Comparison of ENCODE assay signal across 21 cellular contexts in genomic region chr18:25239636-25240468, GRCh38.
DNase-seq lines count a peak whose midpoint lies in the region; ATAC-seq and TF ChIP-seq lines count a peak whose summit lies in the region.
"Had no signal": no experiment of that assay in that cellular context is flagged by ENCODE, and none has a peak within 500 bp of the region (broad histone marks: within the 10 kb centered on the region; RNA-seq: fewer than 3 reads in every experiment).

No MANE protein-coding gene starts in this region.

- H3K27me3 ChIP-seq in subcutaneous abdominal adipose tissue (ENCODE audit: control insufficient read depth in 5 of 5, insufficient read depth in 4 of 5, low read length in 5 of 5), result no peaks in the 10 kb centered on the region
- H3K27me3 ChIP-seq: sigmoid colon had no signal

- no peaks in the 10 kb centered on the region for H3K27me3 Mint-ChIP-seq in natural killer cell (ENCODE audit: low read depth in 2 of 2)
- peaks cover 0 to 5% of the 10 kb centered on the region in 2 donors for H3K27me3 Mint-ChIP-seq in natural killer cell treated with Interleukin-12 subunit alpha and Interleukin-12 subunit beta and Interleukin-15 and Interleukin-18, amount 100 ng/mL, for 72 hours
- H3K27me3 Mint-ChIP-seq in HFFc6 (ENCODE audit: insufficient read depth), result no peaks in the 10 kb centered on the region; the same call in 1 of the 2 replicates

- intact Hi-C loops in natural killer cell (cut with micrococcal nuclease), result no loop called here

- H3K9me3 ChIP-seq in subcutaneous abdominal adipose tissue (ENCODE audit: control insufficient read depth in 5 of 5, low read length in 5 of 5), result no peaks in the 10 kb centered on the region
- H3K9me3 ChIP-seq: sigmoid colon had no signal

- no peaks in the 10 kb centered on the region for H3K36me3 ChIP-seq in subcutaneous abdominal adipose tissue (ENCODE audit: control insufficient read depth in 5 of 5, insufficient read depth in 5 of 5, low read length in 5 of 5)
- H3K36me3 ChIP-seq: sigmoid colon had no signal

- H3K4me3 ChIP-seq in subcutaneous abdominal adipose tissue (ENCODE audit: low read depth in 1 of 5, low read length in 5 of 5), result no peak overlapping the region
- H3K4me3 ChIP-seq: coronary artery, sigmoid colon had no signal

- H3K9ac ChIP-seq in subcutaneous abdominal adipose tissue (ENCODE audit: low read length in 5 of 5), result no peak overlapping the region

- no peaks in the 10 kb centered on the region for H3K36me3 Mint-ChIP-seq in natural killer cell
- H3K36me3 Mint-ChIP-seq in natural killer cell treated with Interleukin-12 subunit alpha and Interleukin-12 subunit beta and Interleukin-15 and Interleukin-18, amount 100 ng/mL, for 72 hours, result no peaks in the 10 kb centered on the region
- H3K36me3 Mint-ChIP-seq in HFFc6 (ENCODE audit: low read depth), result no peaks in the 10 kb centered on the region

- no peak for DNase-seq in natural killer cell
- DNase-seq in natural killer cell treated with Interleukin-12 subunit alpha and Interleukin-12 subunit beta and Interleukin-15 and Interleukin-18, amount 100 ng/mL, for 72 hours (ENCODE audit: low spot score), result no peak
- peak; percentile 18 for DNase-seq in RPMI7951 (ENCODE audit: low read depth)
- DNase-seq in epidermal melanocyte (ENCODE audit: insufficient read length, low spot score), result peak; percentile 57
- DNase-seq in HFFc6, result no peak
- DNase-seq: activated CD4-positive, CD25-positive, alpha-beta regulatory T cell treated with anti-CD3 and anti-CD28 coated beads, Interleukin-2, amount 50 U/mL, for 72 hours; activated gamma-delta T cell; anterior cingulate cortex; Calu3; head of caudate nucleus; islet precursor cell; NCI-H1048; NCI-H82; nucleus accumbens; sigmoid colon; stimulated activated CD4-positive, alpha-beta T cell treated with anti-CD3 and anti-CD28 coated beads, Interleukin-2, amount 100 ng/mL, for 24 hours; substantia nigra had no signal

- peaks cover 0 to 16% (median 5%) of the 10 kb centered on the region in 5 donors for H3K4me1 ChIP-seq in subcutaneous abdominal adipose tissue (ENCODE audit: control insufficient read depth in 5 of 5, insufficient read depth in 5 of 5, low read length in 5 of 5)
- H3K4me1 ChIP-seq: sigmoid colon had no signal

- ATAC-seq in natural killer cell, result peak in 2 of 3 donors; percentile 57 to 76
- no peak for ATAC-seq in natural killer cell treated with Interleukin-12 subunit alpha and Interleukin-12 subunit beta and Interleukin-15 and Interleukin-18, amount 100 ng/mL, for 72 hours
- ATAC-seq in GM21360 (IDR thresholded peaks at IDR 0.05; ENCODE audit: unreplicated experiment), result no peak
- ATAC-seq in GM21723 (IDR thresholded peaks at IDR 0.05; ENCODE audit: unreplicated experiment), result no peak

- no peak overlapping the region for H3K27ac Mint-ChIP-seq in natural killer cell
- H3K27ac Mint-ChIP-seq in natural killer cell treated with Interleukin-12 subunit alpha and Interleukin-12 subunit beta and Interleukin-15 and Interleukin-18, amount 100 ng/mL, for 72 hours, result no peak overlapping the region
- no peak overlapping the region for H3K27ac Mint-ChIP-seq in HFFc6

- peak overlapping the region; percentile 26 for H3K27ac ChIP-seq in subcutaneous abdominal adipose tissue (ENCODE audit: low read depth, low read length)
- H3K27ac ChIP-seq: coronary artery had no signal

- H3K4me3 Mint-ChIP-seq in natural killer cell, result no peak overlapping the region
- H3K4me3 Mint-ChIP-seq in natural killer cell treated with Interleukin-12 subunit alpha and Interleukin-12 subunit beta and Interleukin-15 and Interleukin-18, amount 100 ng/mL, for 72 hours, result no peak overlapping the region
- no peak overlapping the region for H3K4me3 Mint-ChIP-seq in HFFc6

- H3K9me3 Mint-ChIP-seq in natural killer cell (no peaks in the 10 kb centered on the region), HFFc6 (no peaks in the 10 kb centered on the region)
- no peaks in the 10 kb centered on the region for H3K9me3 Mint-ChIP-seq in natural killer cell treated with Interleukin-12 subunit alpha and Interleukin-12 subunit beta and Interleukin-15 and Interleukin-18, amount 100 ng/mL, for 72 hours

- TF ChIP-seq CTCF in natural killer cell (IDR thresholded peaks at IDR 0.05) (no peak), HFFc6 (IDR thresholded peaks at IDR 0.05) (no peak)

- H3K4me1 Mint-ChIP-seq in natural killer cell (peaks cover 0 to 4% of the 10 kb centered on the region in 2 donors), HFFc6 (ENCODE audit: low read depth) (peaks cover 19% of the 10 kb centered on the region)
- no peaks in the 10 kb centered on the region for H3K4me1 Mint-ChIP-seq in natural killer cell treated with Interleukin-12 subunit alpha and Interleukin-12 subunit beta and Interleukin-15 and Interleukin-18, amount 100 ng/mL, for 72 hours (ENCODE audit: low read depth in 2 of 2)

Comparison
In these comparisons a context has a peak if more than half of its experiments do, and no peak if none do; other contexts are left out.
1. ATAC-seq: peak in natural killer cell (2 of 3); none in natural killer cell treated with Interleukin-12 subunit alpha and Interleukin-12 subunit beta and Interleukin-15 and Interleukin-18, amount 100 ng/mL, for 72 hours (0 of 2), GM21360 (single experiment) and GM21723 (single experiment).
2. DNase-seq: peak in RPMI7951 (single experiment) and epidermal melanocyte (single experiment); none in natural killer cell (single experiment), natural killer cell treated with Interleukin-12 subunit alpha and Interleukin-12 subunit beta and Interleukin-15 and Interleukin-18, amount 100 ng/mL, for 72 hours (single experiment) and HFFc6 (single experiment).